In genomic region chr6:108563292-108563691, GRCh38 we compare ENCODE assay signal across 9 cellular contexts. TPM values are rescaled to one million over a fixed set of nuclear protein-coding genes. Genes with fewer than 3 reads are reported as not detected.
A peak's percentile ranks its signal among the peaks of the same experiment; 100 is the strongest.
DNase-seq lines count a peak whose midpoint lies in the region; ATAC-seq and TF ChIP-seq lines count a peak whose summit lies in the region.
"Had no signal": no experiment of that assay in that cellular context is flagged by ENCODE, and none has a peak within 500 bp of the region (broad histone marks: within the 10 kb centered on the region; RNA-seq: fewer than 3 reads in every experiment).

No MANE protein-coding gene starts in this region.

- no peaks in the 10 kb centered on the region for H3K9me3 Mint-ChIP-seq in activated T-cell treated with anti-CD3 and anti-CD28 coated beads, Interleukin-2, amount 50 U/mL, for 72 hours

- CTCF ChIA-PET in HEK293T (lab: Yijun Ruan, JAX) = no interaction called here

- no peak for ATAC-seq in lower lobe of right lung
- no peak for ATAC-seq in thoracic aorta (ENCODE audit: insufficient number of reproducible peaks, low FRiP score, low read depth)
- ATAC-seq in activated T-cell treated with anti-CD3 and anti-CD28 coated beads, Interleukin-2, amount 50 U/mL, for 72 hours (replicated peaks in 1 of 2) = no peak
- no peak for ATAC-seq in GM19455 (IDR thresholded peaks at IDR 0.05; ENCODE audit: unreplicated experiment)

- peak overlapping the region in 1 of 2 donors; percentile 62 for H3K4me3 Mint-ChIP-seq in activated T-cell treated with anti-CD3 and anti-CD28 coated beads, Interleukin-2, amount 50 U/mL, for 72 hours

- H3K4me3 ChIP-seq in HUES48 (ENCODE audit: low read depth, low read length) = peak overlapping the region; percentile 77
- peak overlapping the region; percentile 86 to 92 (median 92) for H3K4me3 ChIP-seq in breast epithelium
- H3K4me3 ChIP-seq in lower lobe of right lung = peak overlapping the region; percentile 79
- H3K4me3 ChIP-seq in thoracic aorta = peak overlapping the region; percentile 98

- H3K36me3 ChIP-seq in HUES48 (ENCODE audit: control insufficient read depth, insufficient read depth, low read length) (no peaks in the 10 kb centered on the region), breast epithelium (no peaks in the 10 kb centered on the region), lower lobe of right lung (peaks cover 15% of the 10 kb centered on the region), thoracic aorta (peaks cover 6% of the 10 kb centered on the region)

- peaks cover 56% of the 10 kb centered on the region for H3K4me1 Mint-ChIP-seq in activated T-cell treated with anti-CD3 and anti-CD28 coated beads, Interleukin-2, amount 50 U/mL, for 72 hours (ENCODE audit: low read depth)

- H3K4me1 ChIP-seq in HUES48 (ENCODE audit: control insufficient read depth, insufficient read depth, low read length) = peaks cover 36% of the 10 kb centered on the region
- peaks cover 0 to 29% of the 10 kb centered on the region in 2 donors for H3K4me1 ChIP-seq in breast epithelium
- H3K4me1 ChIP-seq in lower lobe of right lung = peaks cover 56% of the 10 kb centered on the region
- peaks cover 25 to 45% of the 10 kb centered on the region in 2 donors for H3K4me1 ChIP-seq in thoracic aorta (ENCODE audit: control insufficient read depth in 1 of 2, low read depth in 2 of 2)

- H3K9me3 ChIP-seq in HUES48 (ENCODE audit: control insufficient read depth, insufficient read depth, low read length) (no peaks in the 10 kb centered on the region), breast epithelium (no peaks in the 10 kb centered on the region), lower lobe of right lung (no peaks in the 10 kb centered on the region), thoracic aorta (no peaks in the 10 kb centered on the region)

- no peak overlapping the region for H3K27ac Mint-ChIP-seq in activated T-cell treated with anti-CD3 and anti-CD28 coated beads, Interleukin-2, amount 50 U/mL, for 72 hours

- H3K9ac ChIP-seq in HUES48 (ENCODE audit: low read depth, low read length) = no peak overlapping the region

- DNase-seq in breast epithelium (ENCODE audit: low spot score in 2 of 2) (no peak), lower lobe of right lung (no peak), thoracic aorta (ENCODE audit: low spot score) (no peak), HEK293T (ENCODE audit: extremely low spot score) (no peak)
- no peak for DNase-seq in activated T-cell treated with anti-CD3 and anti-CD28 coated beads, Interleukin-2, amount 50 U/mL, for 72 hours
- DNase-seq in activated CD4-positive, alpha-beta T cell treated with anti-CD3 and anti-CD28 coated beads for 4 hours = no peak
- DNase-seq: cerebellar nuclear complex had no signal

- TF ChIP-seq CTCF in breast epithelium (IDR thresholded peaks at IDR 0.05) (no peak), lower lobe of right lung (IDR thresholded peaks at IDR 0.05) (no peak), thoracic aorta (IDR thresholded peaks at IDR 0.05) (no peak)

- peaks cover 18% of the 10 kb centered on the region for H3K27me3 Mint-ChIP-seq in activated T-cell treated with anti-CD3 and anti-CD28 coated beads, Interleukin-2, amount 50 U/mL, for 72 hours (ENCODE audit: low read depth)

- no peak overlapping the region for H3K27ac ChIP-seq in HUES48 (ENCODE audit: low read depth, low read length)
- peak overlapping the region; percentile 97 to 100 for H3K27ac ChIP-seq in breast epithelium
- H3K27ac ChIP-seq in lower lobe of right lung = peak overlapping the region; percentile 100
- peak overlapping the region; percentile 100 for H3K27ac ChIP-seq in thoracic aorta

- intact Hi-C loops in breast epithelium (cut with DNase I; ENCODE audit: low total_unique reads) = no loop called here
- intact Hi-C loops in lower lobe of right lung (cut with DNase I) = no loop called here

- H3K27me3 ChIP-seq in HUES48 (ENCODE audit: control insufficient read depth, insufficient read depth, low read length) (peaks cover 27% of the 10 kb centered on the region), breast epithelium (no peaks in the 10 kb centered on the region), lower lobe of right lung (ENCODE audit: low read depth) (no peaks in the 10 kb centered on the region), thoracic aorta (replicated peaks; ENCODE audit: insufficient read depth) (no peaks in the 10 kb centered on the region)

- no peak for TF ChIP-seq POLR2A in breast epithelium (IDR thresholded peaks at IDR 0.05)

- POLR2A ChIA-PET in HEK293T (lab: Yijun Ruan, JAX) = interaction anchor here (0.6 to 1.6 kb wide), 7 partner anchors 7 to 217 kb away, joined by 3 to 4 read pairs (median 3); no protein-coding TSS in a partner anchor

- peaks cover 7 to 12% of the 10 kb centered on the region in 2 donors for H3K36me3 Mint-ChIP-seq in activated T-cell treated with anti-CD3 and anti-CD28 coated beads, Interleukin-2, amount 50 U/mL, for 72 hours (ENCODE audit: insufficient read depth in 2 of 2)

TF ChIP-seq in HEK293T, 16 proteins besides CTCF, POLR2A, EP300 and RAD21:
- no peak for TF ChIP-seq SUZ12 (IDR thresholded peaks at IDR 0.05)
- TF ChIP-seq PKNOX1 (IDR thresholded peaks at IDR 0.05) = no peak
- TF ChIP-seq CTBP1 (IDR thresholded peaks at IDR 0.05; ENCODE audit: borderline replicate concordance) = no peak
- TF ChIP-seq NFRKB (IDR thresholded peaks at IDR 0.05) = no peak
- no peak for TF ChIP-seq SP1 (IDR thresholded peaks at IDR 0.05)
- TF ChIP-seq TARDBP (IDR thresholded peaks at IDR 0.05) = no peak
- no peak for TF ChIP-seq FOXM1 (IDR thresholded peaks at IDR 0.05; ENCODE audit: borderline replicate concordance)
- TF ChIP-seq ELF4 (IDR thresholded peaks at IDR 0.05) = no peak
- TF ChIP-seq FOXA1 (IDR thresholded peaks at IDR 0.05) = no peak
- TF ChIP-seq HDGF (IDR thresholded peaks at IDR 0.05; ENCODE audit: borderline replicate concordance) = no peak
- TF ChIP-seq ZNF384 (IDR thresholded peaks at IDR 0.05) = no peak
- TF ChIP-seq LEF1 (IDR thresholded peaks at IDR 0.05; ENCODE audit: borderline replicate concordance) = no peak
- no peak for TF ChIP-seq L3MBTL2 (conservative IDR thresholded peaks at IDR 0.05)
- no peak for TF ChIP-seq ARNT (IDR thresholded peaks at IDR 0.05)
- TF ChIP-seq FOXK2 (IDR thresholded peaks at IDR 0.05) = no peak
- TF ChIP-seq BHLHE40 (IDR thresholded peaks at IDR 0.05; ENCODE audit: borderline replicate concordance) = no peak
TF ChIP-seq in HEK293T: peak in this region for 0.

RNA-seq across cellular contexts. Expression of gene FOXO3, which starts 2.6 kb away (rescaled TPM):
- total RNA-seq in breast epithelium (100 to 1,000 TPM; 107 to 181 (median 155) TPM), lower lobe of right lung (60.1 TPM), thoracic aorta (100 to 1,000 TPM; 106 to 149 TPM)
- total RNA-seq in activated T-cell treated with anti-CD3 and anti-CD28 coated beads, Interleukin-2, amount 50 U/mL, for 72 hours = 10 to 100 TPM in 1 of 2 donors, 1 to 10 TPM in 1; 7.1 to 10.0 TPM
